Comparison of ENCODE assay signal across 8 cellular contexts in the genomic region with DNA sequence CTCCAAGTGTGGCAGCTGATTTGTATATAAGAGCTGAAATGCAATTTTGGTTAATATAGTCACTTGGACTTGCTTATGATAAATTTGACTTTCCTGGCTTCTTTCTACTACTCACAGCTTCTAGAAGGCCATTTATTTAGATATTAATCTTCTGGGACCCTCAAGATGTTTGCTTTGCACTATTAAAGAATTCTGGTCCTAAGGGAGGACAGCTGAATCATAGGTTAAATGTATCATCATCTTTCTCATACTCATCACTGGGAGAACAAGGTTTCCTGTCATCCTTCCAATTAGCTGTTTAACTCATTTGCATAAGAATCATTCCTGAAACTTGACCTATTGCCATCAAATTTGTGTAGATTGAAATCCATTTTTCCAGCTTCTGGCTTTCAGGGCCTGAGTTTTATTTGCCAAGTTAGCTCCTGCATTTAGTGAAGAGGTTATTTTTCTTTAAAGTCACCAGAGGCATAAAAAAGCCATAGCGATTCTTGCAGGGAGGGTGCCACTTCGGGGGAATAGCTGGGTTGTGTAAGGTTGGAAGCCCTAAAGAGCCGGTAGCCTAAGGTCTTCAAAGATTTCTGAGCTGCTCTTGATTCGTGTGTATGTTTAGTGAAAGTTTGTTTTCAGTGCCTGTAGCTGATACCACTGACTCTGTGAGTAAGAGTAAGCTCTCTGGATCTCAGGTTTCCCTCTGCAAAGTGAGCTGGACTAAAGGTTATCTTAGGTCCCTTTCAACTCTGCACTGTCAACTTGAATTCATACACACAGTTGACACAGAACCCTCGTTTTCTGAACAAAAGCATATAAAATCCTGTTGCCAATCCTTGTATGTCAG. TPM values are rescaled to one million over a fixed set of nuclear protein-coding genes. Genes with fewer than 3 reads are reported as not detected.
DNase-seq lines count a peak whose midpoint lies in the region; ATAC-seq and TF ChIP-seq lines count a peak whose summit lies in the region.
"Had no signal": no experiment of that assay in that cellular context is flagged by ENCODE, and none has a peak within 500 bp of the region (broad histone marks: within the 10 kb centered on the region; RNA-seq: fewer than 3 reads in every experiment).

No MANE protein-coding gene starts in this region.

- H3K9me3 ChIP-seq in PC-9 (ENCODE audit: insufficient read depth, low read depth) (no peaks in the 10 kb centered on the region), esophagus squamous epithelium (no peaks in the 10 kb centered on the region), skeletal muscle tissue (ENCODE audit: control insufficient read depth in 3 of 3, low read length in 3 of 3) (no peaks in the 10 kb centered on the region), SJCRH30 (replicated peaks) (no peaks in the 10 kb centered on the region)

- H3K79me2 ChIP-seq in PC-9 (ENCODE audit: low read depth): peaks cover 45% of the 10 kb centered on the region

- H2AFZ ChIP-seq in PC-9: no peak overlapping the region

- no TSS peak for BruUV-seq in PC-9 (replicated peaks; lab: Mats Ljungman, UMichigan)

- H3K27me3 ChIP-seq in PC-9 (ENCODE audit: insufficient read depth, low read depth) (no peaks in the 10 kb centered on the region), esophagus squamous epithelium (no peaks in the 10 kb centered on the region), skeletal muscle tissue (ENCODE audit: control insufficient read depth in 3 of 3, insufficient read depth in 3 of 3, low read length in 3 of 3) (no peaks in the 10 kb centered on the region), SJCRH30 (peaks cover 12% of the 10 kb centered on the region)

- peaks cover 37% of the 10 kb centered on the region for H3K4me1 ChIP-seq in PC-9 (replicated peaks; ENCODE audit: insufficient read depth)
- peaks cover 25 to 77% (median 43%) of the 10 kb centered on the region in 3 donors for H3K4me1 ChIP-seq in esophagus squamous epithelium
- H3K4me1 ChIP-seq in skeletal muscle tissue (ENCODE audit: control insufficient read depth in 3 of 3, insufficient read depth in 3 of 3, low read length in 3 of 3): peaks cover 44 to 60% (median 51%) of the 10 kb centered on the region in 3 donors
- peaks cover 6% of the 10 kb centered on the region for H3K4me1 ChIP-seq in SJCRH30

- no peaks in the 10 kb centered on the region for H3K9me2 ChIP-seq in PC-9 (ENCODE audit: insufficient read depth)

- 24 to 44% methylated on average over 2 to 5 of the region's 5 CpGs for WGBS in esophagus squamous epithelium, 2 donors

- peak overlapping the region; percentile 97 for H3K4me3 ChIP-seq in GM08714 (ENCODE audit: low read length)
- H3K4me3 ChIP-seq in PC-9: no peak overlapping the region
- peak overlapping the region in 3 of 4 donors; percentile 76 to 94 (median 86) for H3K4me3 ChIP-seq in esophagus squamous epithelium
- H3K4me3 ChIP-seq in skeletal muscle tissue (ENCODE audit: low read length in 3 of 3): peak overlapping the region; percentile 7 to 72 (median 55)
- H3K4me3 ChIP-seq in SJCRH30: no peak overlapping the region

- H3K36me3 ChIP-seq in PC-9 (ENCODE audit: low read depth) (peaks cover 26% of the 10 kb centered on the region), esophagus squamous epithelium (peaks cover 0 to 45% (median 0%) of the 10 kb centered on the region in 3 donors), skeletal muscle tissue (ENCODE audit: control insufficient read depth in 3 of 3, insufficient read depth in 3 of 3, low read length in 3 of 3) (peaks cover 0 to 25% (median 15%) of the 10 kb centered on the region in 3 donors), SJCRH30 (no peaks in the 10 kb centered on the region)

- TF ChIP-seq POLR2A in esophagus squamous epithelium (IDR thresholded peaks at IDR 0.05): no peak

- H3K27ac ChIP-seq in PC-9: no peak overlapping the region
- peak overlapping the region; percentile 73 to 100 (median 99) for H3K27ac ChIP-seq in esophagus squamous epithelium
- H3K27ac ChIP-seq in skeletal muscle tissue (ENCODE audit: low read depth, low read length): peak overlapping the region; percentile 59
- no peak overlapping the region for H3K27ac ChIP-seq in SJCRH30

- TF ChIP-seq CTCF in PC-9 (conservative IDR thresholded peaks at IDR 0.05): no peak
- TF ChIP-seq CTCF in esophagus squamous epithelium (IDR thresholded peaks at IDR 0.05): no peak

- H4K20me1 ChIP-seq in PC-9 (ENCODE audit: insufficient read depth): no peaks in the 10 kb centered on the region; the same call in 1 of the 2 replicates

- peak overlapping the region; percentile 92 for H3K4me2 ChIP-seq in PC-9

- H3K9ac ChIP-seq in skeletal muscle tissue (ENCODE audit: low read depth in 1 of 3, low read length in 3 of 3): peak overlapping the region; percentile 46 to 78 (median 54)

- intact Hi-C loops in PC-9 (cut with micrococcal nuclease; ENCODE audit: unreplicated experiment): no loop called here
- intact Hi-C loops in esophagus squamous epithelium (cut with DNase I): no loop called here

- CTCF ChIA-PET in PC-9 (lab: Charles Lee): interaction anchor here (0.5 to 0.7 kb wide), 2 partner anchors 53 to 61 kb away, joined by 3 read pairs; no protein-coding TSS in a partner anchor

- ATAC-seq in GM19463 (IDR thresholded peaks at IDR 0.05; ENCODE audit: unreplicated experiment): no peak
- no peak for ATAC-seq in HG03565 (IDR thresholded peaks at IDR 0.05; ENCODE audit: unreplicated experiment)

- H3F3A ChIP-seq in PC-9 (ENCODE audit: insufficient read depth, low read depth): peaks cover 24% of the 10 kb centered on the region; the same call in 1 of the 2 replicates

- DNase-seq in PC-9: no peak
- DNase-seq in esophagus squamous epithelium (lab: John Stamatoyannopoulos, UW): no peak
- no peak for DNase-seq in SJCRH30
- DNase-seq: posterior cingulate gyrus had no signal

- POLR2A ChIA-PET in PC-9 (lab: Charles Lee; ENCODE audit: unreplicated experiment): interaction anchor here (0.6 to 0.7 kb wide), 3 partner anchors 8 to 19 kb away, joined by 3 to 12 read pairs (median 4); no protein-coding TSS in a partner anchor

RNA-seq across cellular contexts. Expression of a gene that starts 4.2 kb away (rescaled TPM):
- 14.3 and 16.4 TPM in 2 replicates for total RNA-seq in PC-9 (2021)
- 10 to 100 TPM in 3 of 4 donors, 1 to 10 TPM in 1; 9.4 to 20.6 (median 17.9) TPM for total RNA-seq in esophagus squamous epithelium
- 16.7 TPM for total RNA-seq in skeletal muscle tissue
- 0.53 and 1.2 TPM in 2 replicates for total RNA-seq in SJCRH30 (2014; rRNA removed; shearing (Covaris generic))

Comparison
In these comparisons a context has a peak if more than half of its experiments do, and no peak if none do; other contexts are left out.
1. H3K4me3 ChIP-seq: peak in GM08714 (single experiment), esophagus squamous epithelium (3 of 4) and skeletal muscle tissue (3 of 3); none in PC-9 (single experiment) and SJCRH30 (single experiment).
2. H3K27ac ChIP-seq: peak in esophagus squamous epithelium (4 of 4) and skeletal muscle tissue (single experiment); none in PC-9 (single experiment) and SJCRH30 (single experiment).